In genomic region chr12:71871116-71871515, GRCh38 we compare ENCODE assay signal across 21 cellular contexts. TPM values are rescaled to one million over a fixed set of nuclear protein-coding genes. Genes with fewer than 3 reads are reported as not detected.
DNase-seq lines count a peak whose midpoint lies in the region; ATAC-seq and TF ChIP-seq lines count a peak whose summit lies in the region.
"Had no signal": no experiment of that assay in that cellular context is flagged by ENCODE, and none has a peak within 500 bp of the region (broad histone marks: within the 10 kb centered on the region; RNA-seq: fewer than 3 reads in every experiment).

No MANE protein-coding gene starts in this region.

- CTCF ChIA-PET in MCF 10A (lab: Yijun Ruan, JAX) (no interaction called here), RWPE1 (lab: Yijun Ruan, JAX) (no interaction called here)

- peak; percentile 40 for DNase-seq in MCF 10A (ENCODE audit: unreplicated experiment)
- DNase-seq in breast epithelium (ENCODE audit: low spot score in 2 of 2) = no peak
- DNase-seq in SK-N-MC (ENCODE audit: low read depth, low spot score) = no peak
- peak; percentile 59 for DNase-seq in fibroblast of pulmonary artery (ENCODE audit: low read depth)
- DNase-seq in NCI-H2029 (lab: John Stamatoyannopoulos, UW) = no peak
- DNase-seq in RWPE1 (ENCODE audit: low spot score) = no peak
- DNase-seq in NK-92 treated with Interleukin-12 subunit alpha and Interleukin-12 subunit beta, amount 100 ng/mL, for 24 hours (lab: John Stamatoyannopoulos, UW) = no peak
- DNase-seq: ACHN; activated CD4-positive, alpha-beta memory T cell treated with anti-CD3 and anti-CD28 coated beads, Interleukin-2, amount 10 ng/mL, durations not matched to agents 7 days and 5 days; activated T-cell treated with anti-CD3 and anti-CD28 coated beads, Interleukin-2, amount 50 U/mL, for 72 hours; endodermal cell; immature natural killer cell; mammary epithelial cell; naive thymus-derived CD8-positive, alpha-beta T cell; NCI-H2081 treated with DMSO at 0.1 percent for 48 hours; stimulated activated CD4-positive, alpha-beta T cell treated with anti-CD3 and anti-CD28 coated beads, Interleukin-15, amount 100 ng/mL, for 24 hours had no signal

- no peak overlapping the region for H3K4me3 Mint-ChIP-seq in MCF 10A (ENCODE audit: unreplicated experiment)
- H3K4me3 Mint-ChIP-seq: activated CD4-positive, alpha-beta memory T cell treated with anti-CD3 and anti-CD28 coated beads, Interleukin-2, amount 10 ng/mL, durations not matched to agents 7 days and 5 days; central memory CD8-positive, alpha-beta T cell; endodermal cell; GM23338; immature natural killer cell; naive thymus-derived CD8-positive, alpha-beta T cell; stimulated activated naive CD8-positive, alpha-beta T cell treated with anti-CD3 and anti-CD28 coated beads, Interleukin-15, Interleukin-2, amounts not matched to agents 100 ng/mL and 50 ng/mL, for 24 hours had no signal

- intact Hi-C loops in MCF 10A (cut with micrococcal nuclease) = no loop called here
- intact Hi-C loops in breast epithelium (cut with DNase I; ENCODE audit: low total_unique reads) = no loop called here

- ATAC-seq in GM18873 (IDR thresholded peaks at IDR 0.05; ENCODE audit: low FRiP score, unreplicated experiment) = no peak
- ATAC-seq: activated T-cell treated with anti-CD3 and anti-CD28 coated beads, Interleukin-2, amount 50 U/mL, for 72 hours; GM23338; naive thymus-derived CD8-positive, alpha-beta T cell had no signal

- peaks cover 15% of the 10 kb centered on the region for H3K4me1 Mint-ChIP-seq in MCF 10A (ENCODE audit: insufficient read depth, unreplicated experiment)
- H3K4me1 Mint-ChIP-seq: GM23338 had no signal

- peaks cover 6% of the 10 kb centered on the region for H3K36me3 ChIP-seq in breast epithelium
- peaks cover 26% of the 10 kb centered on the region for H3K36me3 ChIP-seq in SK-N-MC (ENCODE audit: insufficient read depth, low read length)

- no peak for TF ChIP-seq POLR2A in breast epithelium (IDR thresholded peaks at IDR 0.05)

- H3K27ac ChIP-seq in breast epithelium (no peak overlapping the region), SK-N-MC (peak overlapping the region; percentile 63; the same call in 1 of the 2 replicates), RWPE1 (no peak overlapping the region)
- H3K27ac ChIP-seq: VCaP had no signal

- H3K4me3 ChIP-seq in breast epithelium (no peak overlapping the region), SK-N-MC (no peak overlapping the region), fibroblast of pulmonary artery (replicated peaks; ENCODE audit: low read depth, low read length) (no peak overlapping the region)
- H3K4me3 ChIP-seq: GM23338 had no signal

- BruUV-seq in MCF 10A (replicated peaks; lab: Mats Ljungman, UMichigan) = no TSS peak

- no peaks in the 10 kb centered on the region for H3K27me3 ChIP-seq in breast epithelium

- H3K9me3 ChIP-seq in breast epithelium (no peaks in the 10 kb centered on the region), SK-N-MC (ENCODE audit: low read depth, low read length) (no peaks in the 10 kb centered on the region)

- TF ChIP-seq CTCF in MCF 10A (IDR thresholded peaks at IDR 0.05; ENCODE audit: unreplicated experiment) (no peak), breast epithelium (IDR thresholded peaks at IDR 0.05) (no peak), fibroblast of pulmonary artery (IDR thresholded peaks at IDR 0.05; ENCODE audit: low read length, missing control alignments) (no peak), RWPE1 (conservative IDR thresholded peaks at IDR 0.05; ENCODE audit: low read depth) (no peak)

- no peaks in the 10 kb centered on the region for H3K9me3 Mint-ChIP-seq in MCF 10A (ENCODE audit: unreplicated experiment)
- H3K9me3 Mint-ChIP-seq: activated CD4-positive, alpha-beta memory T cell treated with anti-CD3 and anti-CD28 coated beads, Interleukin-2, amount 10 ng/mL, durations not matched to agents 7 days and 5 days; activated T-cell treated with anti-CD3 and anti-CD28 coated beads, Interleukin-2, amount 50 U/mL, for 72 hours; central memory CD8-positive, alpha-beta T cell; endodermal cell; GM23338; immature natural killer cell; naive thymus-derived CD8-positive, alpha-beta T cell; stimulated activated naive CD8-positive, alpha-beta T cell treated with anti-CD3 and anti-CD28 coated beads, Interleukin-15, Interleukin-2, amounts not matched to agents 100 ng/mL and 50 ng/mL, for 24 hours had no signal

- H3K9ac ChIP-seq in SK-N-MC (ENCODE audit: insufficient read length) = no peak overlapping the region

- H3K36me3 Mint-ChIP-seq in MCF 10A (ENCODE audit: insufficient read depth, unreplicated experiment) = peaks cover 19% of the 10 kb centered on the region

- POLR2A ChIA-PET in MCF 10A (lab: Yijun Ruan, JAX) = no interaction called here
- POLR2A ChIA-PET in RWPE1 (lab: Yijun Ruan, JAX; ENCODE audit: low non-redundant PET) = no interaction called here

- H3K27ac Mint-ChIP-seq in MCF 10A (ENCODE audit: low read depth, unreplicated experiment) = peak overlapping the region; percentile 77
- H3K27ac Mint-ChIP-seq: activated CD4-positive, alpha-beta memory T cell treated with anti-CD3 and anti-CD28 coated beads, Interleukin-2, amount 10 ng/mL, durations not matched to agents 7 days and 5 days; activated T-cell treated with anti-CD3 and anti-CD28 coated beads, Interleukin-2, amount 50 U/mL, for 72 hours; endodermal cell; GM23338; stimulated activated naive CD8-positive, alpha-beta T cell treated with anti-CD3 and anti-CD28 coated beads, Interleukin-15, Interleukin-2, amounts not matched to agents 100 ng/mL and 50 ng/mL, for 24 hours had no signal

- H3K27me3 Mint-ChIP-seq in MCF 10A (ENCODE audit: insufficient read depth, unreplicated experiment) = no peaks in the 10 kb centered on the region
- H3K27me3 Mint-ChIP-seq: activated CD4-positive, alpha-beta memory T cell treated with anti-CD3 and anti-CD28 coated beads, Interleukin-2, amount 10 ng/mL, durations not matched to agents 7 days and 5 days; central memory CD8-positive, alpha-beta T cell; naive thymus-derived CD8-positive, alpha-beta T cell; stimulated activated naive CD8-positive, alpha-beta T cell treated with anti-CD3 and anti-CD28 coated beads, Interleukin-15, Interleukin-2, amounts not matched to agents 100 ng/mL and 50 ng/mL, for 24 hours had no signal

- no peaks in the 10 kb centered on the region for H3K4me1 ChIP-seq in breast epithelium

RNA-seq across cellular contexts. Expression of gene TBC1D15, which starts 31.6 kb away (rescaled TPM):
- total RNA-seq in MCF 10A (2022) (42.4 and 43.8 TPM in 2 replicates), breast epithelium (10 to 100 TPM; 56.7 to 64.2 (median 59.8) TPM)

Comparison
In these comparisons a context has a peak if more than half of its experiments do, and no peak if none do; other contexts are left out.
1. DNase-seq: peak in MCF 10A (single experiment) and fibroblast of pulmonary artery (single experiment); none in breast epithelium (0 of 2), SK-N-MC (single experiment), NCI-H2029 (single experiment), RWPE1 (single experiment) and NK-92 treated with Interleukin-12 subunit alpha and Interleukin-12 subunit beta, amount 100 ng/mL, for 24 hours (single experiment).